ENCODE assay signal across 15 cellular contexts in the genomic region with DNA sequence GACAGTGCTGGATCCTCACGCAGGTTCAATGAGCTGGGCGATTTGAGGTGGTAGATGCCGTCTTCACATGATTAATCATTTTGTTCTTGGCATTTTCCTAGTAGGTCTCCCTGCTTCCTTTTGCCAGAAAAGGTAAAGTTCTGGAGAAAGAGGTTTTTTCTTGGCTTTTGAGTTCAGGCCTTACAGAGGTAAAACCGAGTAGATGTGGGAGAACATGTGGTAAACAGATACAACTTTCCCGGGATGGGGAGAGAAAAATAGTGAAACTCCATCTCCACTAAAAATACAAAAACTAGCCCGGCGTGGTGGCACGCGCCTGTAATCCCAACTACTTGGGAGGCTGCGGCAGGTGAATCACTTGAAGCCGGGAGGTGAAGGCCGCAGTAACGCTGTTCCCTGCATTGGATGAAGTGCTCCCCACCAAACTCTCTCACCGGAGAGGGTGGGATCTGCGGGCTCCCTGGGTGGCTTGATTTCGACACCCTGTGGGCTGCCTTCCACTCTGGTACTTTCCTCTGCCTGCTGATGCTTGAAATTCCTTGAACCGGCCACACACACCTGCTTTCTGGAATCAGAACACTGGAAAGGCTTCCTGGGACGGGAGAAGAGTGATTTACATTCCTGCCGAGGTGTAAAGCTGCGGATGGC.
DNase-seq lines count a peak whose midpoint lies in the region; ATAC-seq, FAIRE-seq and TF ChIP-seq lines count a peak whose summit lies in the region.
"Had no signal": no experiment of that assay in that cellular context is flagged by ENCODE, and none has a peak within 500 bp of the region (broad histone marks: within the 10 kb centered on the region; RNA-seq: fewer than 3 reads in every experiment).

No MANE protein-coding gene starts in this region.

- intact Hi-C loops in natural killer cell (cut with micrococcal nuclease), result no loop called here

- H3K4me1 ChIP-seq in mesodermal cell (ENCODE audit: control insufficient read depth, insufficient read depth, low read length, poor library complexity, severe bottlenecking), result peaks cover 11% of the 10 kb centered on the region

- H3K27ac ChIP-seq in mesodermal cell (ENCODE audit: low read depth, low read length, severe bottlenecking), result peak overlapping the region; percentile 81

- H3K4me3 Mint-ChIP-seq in natural killer cell, result no peak overlapping the region
- H3K4me3 Mint-ChIP-seq in natural killer cell treated with Interleukin-12 subunit alpha and Interleukin-12 subunit beta and Interleukin-15 and Interleukin-18, amount 100 ng/mL, for 72 hours, result no peak overlapping the region
- H3K4me3 Mint-ChIP-seq in chondrocyte (ENCODE audit: unreplicated experiment), result no peak overlapping the region
- no peak overlapping the region for H3K4me3 Mint-ChIP-seq in type B pancreatic cell
- H3K4me3 Mint-ChIP-seq: brain; CD4-positive, CD25-positive, alpha-beta regulatory T cell; immature natural killer cell; stimulated activated naive CD8-positive, alpha-beta T cell treated with anti-CD3 and anti-CD28 coated beads, Interleukin-15, amount 100 ng/mL, for 72 hours had no signal

- H3K36me3 Mint-ChIP-seq in natural killer cell (peaks cover 6% of the 10 kb centered on the region), chondrocyte (ENCODE audit: low read depth) (peaks cover 22% of the 10 kb centered on the region), type B pancreatic cell (peaks cover 3% of the 10 kb centered on the region)
- H3K36me3 Mint-ChIP-seq in natural killer cell treated with Interleukin-12 subunit alpha and Interleukin-12 subunit beta and Interleukin-15 and Interleukin-18, amount 100 ng/mL, for 72 hours, result no peaks in the 10 kb centered on the region

- H3K9me3 Mint-ChIP-seq in natural killer cell, result no peaks in the 10 kb centered on the region
- H3K9me3 Mint-ChIP-seq in natural killer cell treated with Interleukin-12 subunit alpha and Interleukin-12 subunit beta and Interleukin-15 and Interleukin-18, amount 100 ng/mL, for 72 hours, result no peaks in the 10 kb centered on the region
- H3K9me3 Mint-ChIP-seq in chondrocyte (ENCODE audit: low read depth), result peaks cover 2% of the 10 kb centered on the region
- no peaks in the 10 kb centered on the region for H3K9me3 Mint-ChIP-seq in type B pancreatic cell
- H3K9me3 Mint-ChIP-seq: stimulated activated naive CD8-positive, alpha-beta T cell treated with anti-CD3 and anti-CD28 coated beads, Interleukin-15, amount 100 ng/mL, for 72 hours had no signal

- H3K4me3 ChIP-seq in mesodermal cell (ENCODE audit: extremely low read depth, insufficient read depth, low read length, poor library complexity, severe bottlenecking), result no peak overlapping the region

- WGBS in mesodermal cell (ENCODE audit: insufficient coverage in 2 of 2), 2 experiments, result 91 to 98% methylated on average over 14 to 18 of the region's 20 CpGs

- H3K27me3 Mint-ChIP-seq in natural killer cell (ENCODE audit: low read depth in 2 of 2) (no peaks in the 10 kb centered on the region), chondrocyte (ENCODE audit: low read depth) (no peaks in the 10 kb centered on the region), type B pancreatic cell (no peaks in the 10 kb centered on the region)
- H3K27me3 Mint-ChIP-seq in natural killer cell treated with Interleukin-12 subunit alpha and Interleukin-12 subunit beta and Interleukin-15 and Interleukin-18, amount 100 ng/mL, for 72 hours, result no peaks in the 10 kb centered on the region
- H3K27me3 Mint-ChIP-seq: CD4-positive, CD25-positive, alpha-beta regulatory T cell; stimulated activated naive CD8-positive, alpha-beta T cell treated with anti-CD3 and anti-CD28 coated beads, Interleukin-15, amount 100 ng/mL, for 72 hours had no signal

- H3K36me3 ChIP-seq in mesodermal cell (ENCODE audit: control insufficient read depth, insufficient read depth, low read length), result peaks cover 18% of the 10 kb centered on the region

- TF ChIP-seq CTCF in natural killer cell (IDR thresholded peaks at IDR 0.05), result no peak
- TF ChIP-seq CTCF in chondrocyte (IDR thresholded peaks at IDR 0.05), result no peak
- no peak for TF ChIP-seq CTCF in type B pancreatic cell (conservative IDR thresholded peaks at IDR 0.05)

- FAIRE-seq in urothelium cell line (lab: Jason Lieb, UNC), result no peak

- no peak for DNase-seq in natural killer cell
- DNase-seq in natural killer cell treated with Interleukin-12 subunit alpha and Interleukin-12 subunit beta and Interleukin-15 and Interleukin-18, amount 100 ng/mL, for 72 hours (ENCODE audit: low spot score), result no peak
- no peak for DNase-seq in chondrocyte (ENCODE audit: low spot score)
- DNase-seq in urothelium cell line (ENCODE audit: low spot score), result peak; percentile 47
- no peak for DNase-seq in NOMO-1 treated with dmso at 0.1 percent for 144 hours (lab: John Stamatoyannopoulos, UW; ENCODE audit: unreplicated experiment)
- no peak for DNase-seq in type B pancreatic cell (ENCODE audit: extremely low spot score, unreplicated experiment)
- no peak for DNase-seq in activated CD4-positive, CD25-positive, alpha-beta regulatory T cell (lab: John Stamatoyannopoulos, UW)
- DNase-seq: activated CD4-positive, alpha-beta T cell treated with anti-CD3 and anti-CD28 coated beads, Interleukin-2, amount 50 U/mL, for 1 hour; NCI-H774 had no signal

- peaks cover 0 to 16% of the 10 kb centered on the region in 2 donors for H3K4me1 Mint-ChIP-seq in natural killer cell
- peaks cover 4 to 13% of the 10 kb centered on the region in 2 donors for H3K4me1 Mint-ChIP-seq in natural killer cell treated with Interleukin-12 subunit alpha and Interleukin-12 subunit beta and Interleukin-15 and Interleukin-18, amount 100 ng/mL, for 72 hours (ENCODE audit: low read depth in 2 of 2)
- H3K4me1 Mint-ChIP-seq in chondrocyte (ENCODE audit: low read depth), result peaks cover 20% of the 10 kb centered on the region
- H3K4me1 Mint-ChIP-seq in type B pancreatic cell (ENCODE audit: unreplicated experiment), result peaks cover 5% of the 10 kb centered on the region

- no peak for ATAC-seq in natural killer cell
- no peak for ATAC-seq in natural killer cell treated with Interleukin-12 subunit alpha and Interleukin-12 subunit beta and Interleukin-15 and Interleukin-18, amount 100 ng/mL, for 72 hours
- ATAC-seq: right cardiac atrium had no signal

- peaks cover 10% of the 10 kb centered on the region for H3K9me3 ChIP-seq in mesodermal cell (ENCODE audit: control insufficient read depth, low read length)

- peak overlapping the region; percentile 50 to 62 for H3K27ac Mint-ChIP-seq in natural killer cell
- peak overlapping the region in 1 of 2 donors; percentile 53 for H3K27ac Mint-ChIP-seq in natural killer cell treated with Interleukin-12 subunit alpha and Interleukin-12 subunit beta and Interleukin-15 and Interleukin-18, amount 100 ng/mL, for 72 hours
- H3K27ac Mint-ChIP-seq in chondrocyte (ENCODE audit: unreplicated experiment), result peak overlapping the region; percentile 22
- H3K27ac Mint-ChIP-seq in type B pancreatic cell, result no peak overlapping the region
